Comparison of ENCODE assay signal across 7 cellular contexts in the genomic region with DNA sequence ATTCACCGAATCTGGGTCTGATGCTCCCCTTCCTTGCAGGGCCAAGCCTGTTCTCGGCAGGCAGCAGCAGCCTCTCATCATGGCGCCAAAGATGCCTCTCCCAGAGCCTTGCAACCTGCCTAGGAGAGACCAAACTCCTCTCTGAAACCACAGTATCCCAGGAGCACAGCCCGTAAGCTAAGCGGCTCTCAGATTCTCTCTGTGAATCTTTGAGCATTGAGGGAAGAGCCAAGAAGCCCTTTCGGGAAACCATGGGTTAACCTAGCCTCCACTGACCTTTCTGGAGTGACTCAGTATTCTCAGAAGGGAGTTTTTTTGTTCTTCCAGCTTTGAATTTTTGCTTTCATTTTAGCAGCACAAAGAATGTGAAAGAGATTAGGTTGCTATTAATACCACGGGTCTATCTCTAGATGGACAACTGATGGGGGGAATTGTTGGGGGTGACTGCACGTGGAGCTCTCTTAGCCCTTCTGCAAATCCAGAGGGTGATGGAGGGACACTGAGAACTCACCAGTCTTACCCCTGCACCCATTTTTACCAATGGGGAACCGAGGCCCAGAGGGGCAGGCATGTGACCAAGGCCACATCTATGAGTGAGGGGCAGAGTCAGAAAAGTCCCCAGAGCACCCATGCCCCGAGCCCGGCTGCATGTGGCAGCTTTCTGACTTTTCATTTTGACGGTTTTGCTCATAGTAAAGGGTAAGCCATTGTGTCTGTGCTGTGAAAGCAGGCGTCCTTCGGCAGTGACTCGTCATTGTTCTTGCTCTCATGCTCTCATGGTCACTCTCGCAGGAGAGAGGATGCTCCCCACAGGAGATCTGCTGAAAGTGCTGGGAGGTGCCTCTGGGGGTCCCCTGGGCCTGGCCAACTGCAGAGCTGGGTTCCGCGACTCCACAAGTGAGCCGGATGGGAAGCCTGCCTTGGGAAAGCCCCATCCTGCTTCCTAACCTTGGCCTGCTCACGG. TPM values are rescaled to one million over a fixed set of nuclear protein-coding genes. Genes with fewer than 3 reads are reported as not detected.
DNase-seq lines count a peak whose midpoint lies in the region; ATAC-seq and TF ChIP-seq lines count a peak whose summit lies in the region.

No MANE protein-coding gene starts in this region.

- intact Hi-C loops in vagina (cut with DNase I): no loop called here

- TF ChIP-seq CTCF in vagina (IDR thresholded peaks at IDR 0.05): no peak

- peak overlapping the region; percentile 82 for H3K27ac ChIP-seq in vagina

- DNase-seq in activated CD8-positive, alpha-beta T cell treated with anti-CD3 and anti-CD28 coated beads, Interleukin-2, amount 10 ng/mL, durations not matched to agents 7 days and 5 days: no peak
- peak; percentile 28 for DNase-seq in left kidney (ENCODE audit: low read depth, low spot score)
- DNase-seq in vagina (ENCODE audit: extremely low spot score in 2 of 2): no peak
- DNase-seq in stimulated activated CD4-positive, alpha-beta T cell treated with anti-CD3 and anti-CD28 coated beads, Interleukin-2, amount 100 ng/mL, for 48 hours: no peak

- CTCF ChIA-PET in activated CD8-positive, alpha-beta T cell treated with anti-CD3 and anti-CD28 coated beads, Interleukin-2, amount 10 ng/mL, durations not matched to agents 7 days and 5 days (lab: Charles Lee): interaction anchor here (0.7 to 1.5 kb wide), 2 partner anchors 244 to 291 kb away, joined by 4 to 8 read pairs; no protein-coding TSS in a partner anchor

- peak; percentile 52 for ATAC-seq in GM19023 (IDR thresholded peaks at IDR 0.05; ENCODE audit: unreplicated experiment)
- ATAC-seq in HG02885 (IDR thresholded peaks at IDR 0.05; ENCODE audit: poor library complexity, unreplicated experiment): peak; percentile 49
- no peak for ATAC-seq in activated CD8-positive, alpha-beta T cell treated with anti-CD3 and anti-CD28 coated beads, Interleukin-2, amount 10 ng/mL, durations not matched to agents 7 days and 5 days
- no peak for ATAC-seq in GM19328 (IDR thresholded peaks at IDR 0.05; ENCODE audit: unreplicated experiment)

- peaks cover 2% of the 10 kb centered on the region for H3K27me3 Mint-ChIP-seq in activated CD8-positive, alpha-beta T cell treated with anti-CD3 and anti-CD28 coated beads, Interleukin-2, amount 10 ng/mL, durations not matched to agents 7 days and 5 days (ENCODE audit: low read depth)

- H3K36me3 Mint-ChIP-seq in activated CD8-positive, alpha-beta T cell treated with anti-CD3 and anti-CD28 coated beads, Interleukin-2, amount 10 ng/mL, durations not matched to agents 7 days and 5 days (ENCODE audit: low read depth): no peaks in the 10 kb centered on the region

- H3K27ac Mint-ChIP-seq in activated CD8-positive, alpha-beta T cell treated with anti-CD3 and anti-CD28 coated beads, Interleukin-2, amount 10 ng/mL, durations not matched to agents 7 days and 5 days: peak overlapping the region; percentile 14

- no peak for TF ChIP-seq POLR2A in vagina (IDR thresholded peaks at IDR 0.05)

- H3K4me3 Mint-ChIP-seq in activated CD8-positive, alpha-beta T cell treated with anti-CD3 and anti-CD28 coated beads, Interleukin-2, amount 10 ng/mL, durations not matched to agents 7 days and 5 days: no peak overlapping the region

- H3K27me3 ChIP-seq in vagina: no peaks in the 10 kb centered on the region

- no peaks in the 10 kb centered on the region for H3K9me3 Mint-ChIP-seq in activated CD8-positive, alpha-beta T cell treated with anti-CD3 and anti-CD28 coated beads, Interleukin-2, amount 10 ng/mL, durations not matched to agents 7 days and 5 days (ENCODE audit: insufficient read depth)

- H3K36me3 ChIP-seq in vagina: no peaks in the 10 kb centered on the region

- POLR2A ChIA-PET in activated CD8-positive, alpha-beta T cell treated with anti-CD3 and anti-CD28 coated beads, Interleukin-2, amount 10 ng/mL, durations not matched to agents 7 days and 5 days (lab: Charles Lee): no interaction called here

- H3K4me1 Mint-ChIP-seq in activated CD8-positive, alpha-beta T cell treated with anti-CD3 and anti-CD28 coated beads, Interleukin-2, amount 10 ng/mL, durations not matched to agents 7 days and 5 days (ENCODE audit: low read depth): peaks cover 25% of the 10 kb centered on the region

- peak overlapping the region in 1 of 2 donors; percentile 0 for H3K4me3 ChIP-seq in vagina

- H3K4me1 ChIP-seq in vagina: peaks cover 77% of the 10 kb centered on the region

- no peaks in the 10 kb centered on the region for H3K9me3 ChIP-seq in vagina

RNA-seq across cellular contexts. Expression of a gene that starts 36.0 kb away (rescaled TPM):
- total RNA-seq in activated CD8-positive, alpha-beta T cell treated with anti-CD3 and anti-CD28 coated beads, Interleukin-2, amount 10 ng/mL, durations not matched to agents 7 days and 5 days: not detected
- total RNA-seq in vagina: 18.2 TPM

Comparison
In these comparisons a context has a peak if more than half of its experiments do, and no peak if none do; other contexts are left out.
1. ATAC-seq: peak in GM19023 (single experiment) and HG02885 (single experiment); none in activated CD8-positive, alpha-beta T cell treated with anti-CD3 and anti-CD28 coated beads, Interleukin-2, amount 10 ng/mL, durations not matched to agents 7 days and 5 days (single experiment) and GM19328 (single experiment).
2. RNA of a gene that starts 36.0 kb away (total RNA-seq): 18.2 TPM in vagina (single experiment); not detected in activated CD8-positive, alpha-beta T cell treated with anti-CD3 and anti-CD28 coated beads, Interleukin-2, amount 10 ng/mL, durations not matched to agents 7 days and 5 days; every median in the first group is over 10 times any median in the second.